30 cellular contexts compared by ENCODE assay signal in the genomic region with DNA sequence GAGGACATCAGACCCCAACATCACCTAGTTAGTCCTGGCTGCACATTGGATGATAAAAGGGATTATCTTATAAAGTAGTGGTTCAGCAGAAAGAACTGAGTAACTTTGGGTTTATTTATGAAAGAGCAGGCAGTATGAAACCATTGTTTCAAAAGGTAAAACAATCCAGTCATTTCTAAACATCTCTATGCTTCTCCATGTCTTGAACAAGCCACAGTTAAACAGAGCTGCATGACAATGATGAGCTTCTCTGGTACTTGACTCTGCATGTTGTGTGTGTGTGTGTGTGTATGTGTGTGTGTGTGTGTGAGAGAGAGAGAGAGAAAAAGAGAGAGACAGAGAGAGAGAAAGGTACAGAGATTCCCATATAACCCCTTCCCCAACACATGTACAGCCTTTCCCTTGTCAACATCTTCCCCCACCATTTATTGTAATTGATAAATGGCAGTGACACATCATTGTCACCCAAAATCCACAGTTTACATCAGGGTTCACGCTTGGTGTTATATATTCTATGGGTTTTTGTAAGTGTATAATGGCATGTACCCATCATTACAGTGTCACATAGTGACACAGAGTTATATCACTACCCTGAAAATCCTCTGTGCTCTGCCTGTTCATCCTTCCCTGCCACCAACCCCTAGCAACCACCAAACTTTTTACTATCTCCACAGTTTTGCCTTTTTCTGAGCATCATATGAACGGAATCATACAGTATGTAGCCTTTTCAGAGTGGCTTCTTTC. TPM values are rescaled to one million over a fixed set of nuclear protein-coding genes. Genes with fewer than 3 reads are reported as not detected.
"Had no signal": no experiment of that assay in that cellular context is flagged by ENCODE, and none has a peak within 500 bp of the region (broad histone marks: within the 10 kb centered on the region; RNA-seq: fewer than 3 reads in every experiment).

No MANE protein-coding gene starts in this region.

- H3K4me3 Mint-ChIP-seq: activated CD8-positive, alpha-beta T cell treated with anti-CD3 and anti-CD28 coated beads for 36 hours; activated naive CD4-positive, alpha-beta T cell treated with anti-CD3 and anti-CD28 coated beads, Interleukin-2, amount 50 U/mL, for 24 hours; activated naive CD8-positive, alpha-beta T cell treated with anti-CD3 and anti-CD28 coated beads, Interleukin-2, amount 50 U/mL, for 24 hours; activated T-cell treated with anti-CD3 and anti-CD28 coated beads, Interleukin-2, amount 50 U/mL, for 4 hours had no signal

- H3K9me3 Mint-ChIP-seq: activated CD8-positive, alpha-beta T cell treated with anti-CD3 and anti-CD28 coated beads for 36 hours; activated naive CD4-positive, alpha-beta T cell treated with anti-CD3 and anti-CD28 coated beads, Interleukin-2, amount 50 U/mL, for 24 hours; activated naive CD8-positive, alpha-beta T cell treated with anti-CD3 and anti-CD28 coated beads, Interleukin-2, amount 50 U/mL, for 24 hours; activated T-cell treated with anti-CD3 and anti-CD28 coated beads, Interleukin-2, amount 50 U/mL, for 4 hours had no signal

- ATAC-seq: activated CD8-positive, alpha-beta T cell treated with anti-CD3 and anti-CD28 coated beads for 36 hours; activated naive CD8-positive, alpha-beta T cell treated with anti-CD3 and anti-CD28 coated beads, Interleukin-2, amount 50 U/mL, for 24 hours; body of pancreas; Panc1; Right ventricle myocardium inferior had no signal

- H3K36me3 Mint-ChIP-seq: activated naive CD4-positive, alpha-beta T cell treated with anti-CD3 and anti-CD28 coated beads, Interleukin-2, amount 50 U/mL, for 24 hours had no signal

- DNase-seq: activated CD4-positive, alpha-beta T cell treated with anti-CD3 and anti-CD28 coated beads, Interleukin-2, amount 50 U/mL, for 1 hour; activated CD4-positive, CD25-positive, alpha-beta regulatory T cell; activated CD8-positive, alpha-beta T cell treated with anti-CD3 and anti-CD28 coated beads for 36 hours; activated naive CD8-positive, alpha-beta T cell treated with anti-CD3 and anti-CD28 coated beads, Interleukin-2, amount 50 U/mL, for 24 hours; activated T-cell treated with anti-CD3 and anti-CD28 coated beads, Interleukin-2, amount 50 U/mL, for 4 hours; amniotic stem cell; body of pancreas; central memory CD4-positive, alpha-beta T cell; MV-4-11; NCI-H1092 treated with DMSO at 0.1 percent for 48 hours; NCI-H1417 treated with DMSO at 0.1 percent for 48 hours; NCI-H1694 treated with DMSO at 0.1 percent for 48 hours; NCI-H2029 treated with DMSO at 0.1 percent for 48 hours; NCI-H345; NCI-H510A; NCI-H526 treated with DMSO at 0.1 percent for 48 hours; NCI-H82; OCI-M1; RPMI8226; SJCRH30; SK-N-SH; T-helper 1 cell had no signal

- H3K4me1 Mint-ChIP-seq: activated naive CD4-positive, alpha-beta T cell treated with anti-CD3 and anti-CD28 coated beads, Interleukin-2, amount 50 U/mL, for 24 hours had no signal

- H3K27ac Mint-ChIP-seq: activated CD8-positive, alpha-beta T cell treated with anti-CD3 and anti-CD28 coated beads for 36 hours; activated naive CD4-positive, alpha-beta T cell treated with anti-CD3 and anti-CD28 coated beads, Interleukin-2, amount 50 U/mL, for 24 hours; activated naive CD8-positive, alpha-beta T cell treated with anti-CD3 and anti-CD28 coated beads, Interleukin-2, amount 50 U/mL, for 24 hours had no signal

RNA-seq across cellular contexts. Expression of a gene that starts 32.8 kb away (rescaled TPM):
- total RNA-seq: activated CD8-positive, alpha-beta T cell treated with anti-CD3 and anti-CD28 coated beads for 36 hours; activated T-cell treated with anti-CD3 and anti-CD28 coated beads, Interleukin-2, amount 50 U/mL, for 4 hours; ascending aorta; body of pancreas; bronchial epithelial cell; chondrocyte; MCF 10A; Right ventricle myocardium inferior; SJCRH30; T-helper 2 cell treated with Interferon-gamma antibody and Interleukin-4, amounts not matched to agents 100 ng/mL and 5 ng/mL, for 36 hours had no signal

RNA-seq across cellular contexts. Expression of a gene that starts 36.5 kb away (rescaled TPM):
- total RNA-seq: activated CD8-positive, alpha-beta T cell treated with anti-CD3 and anti-CD28 coated beads for 36 hours; activated T-cell treated with anti-CD3 and anti-CD28 coated beads, Interleukin-2, amount 50 U/mL, for 4 hours; ascending aorta; bronchial epithelial cell; chondrocyte; MCF 10A; Right ventricle myocardium inferior; SJCRH30 had no signal
